1 cellular context compared by ENCODE assay signal in the genomic region with DNA sequence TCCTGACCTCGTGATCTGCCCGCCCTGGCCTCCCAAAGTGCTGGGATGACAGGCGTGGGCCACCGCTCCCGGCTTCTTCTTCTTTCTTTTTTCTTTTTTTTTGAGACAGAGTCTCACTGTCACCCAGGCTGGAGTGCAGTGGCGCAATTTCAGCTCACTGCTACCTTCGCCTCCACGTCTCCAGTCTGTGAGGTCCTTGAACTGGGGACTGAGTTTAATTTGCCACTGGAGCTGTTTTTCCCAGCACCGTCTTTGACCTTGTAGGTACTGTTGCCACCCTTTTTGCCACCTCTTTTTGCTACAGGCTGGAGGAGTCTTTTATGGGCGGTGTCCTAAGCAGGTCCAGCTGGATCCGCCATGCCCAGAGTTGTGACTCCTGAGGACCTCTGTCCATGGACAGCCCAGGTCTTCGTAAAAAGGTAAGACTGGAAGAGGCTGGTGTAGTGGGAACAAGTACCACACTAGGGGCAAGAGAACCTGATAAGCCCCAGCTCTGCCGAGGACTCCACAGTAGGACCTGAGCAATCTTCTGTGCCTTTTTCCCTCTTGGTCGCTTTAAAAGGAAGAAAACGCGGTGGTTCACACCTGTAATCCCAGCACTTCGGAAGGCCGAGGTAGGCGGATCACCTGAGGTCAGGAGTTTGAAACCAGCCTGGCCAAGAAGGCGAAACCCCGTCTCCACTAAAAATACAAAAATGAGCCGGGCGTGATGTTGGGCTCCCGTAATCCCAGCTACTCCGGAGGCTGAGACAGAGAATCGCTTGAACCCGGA.
TF ChIP-seq lines count a peak whose summit lies in the region.

No MANE protein-coding gene starts in this region.

TF ChIP-seq in SK-N-SH, 30 proteins besides CTCF, POLR2A, EP300 and RAD21 (continued from another document):
- no peak for TF ChIP-seq FOXJ3 (CRISPR knock-in tag; IDR thresholded peaks at IDR 0.05)
